Comparison of ENCODE assay signal across 8 cellular contexts in the genomic region with DNA sequence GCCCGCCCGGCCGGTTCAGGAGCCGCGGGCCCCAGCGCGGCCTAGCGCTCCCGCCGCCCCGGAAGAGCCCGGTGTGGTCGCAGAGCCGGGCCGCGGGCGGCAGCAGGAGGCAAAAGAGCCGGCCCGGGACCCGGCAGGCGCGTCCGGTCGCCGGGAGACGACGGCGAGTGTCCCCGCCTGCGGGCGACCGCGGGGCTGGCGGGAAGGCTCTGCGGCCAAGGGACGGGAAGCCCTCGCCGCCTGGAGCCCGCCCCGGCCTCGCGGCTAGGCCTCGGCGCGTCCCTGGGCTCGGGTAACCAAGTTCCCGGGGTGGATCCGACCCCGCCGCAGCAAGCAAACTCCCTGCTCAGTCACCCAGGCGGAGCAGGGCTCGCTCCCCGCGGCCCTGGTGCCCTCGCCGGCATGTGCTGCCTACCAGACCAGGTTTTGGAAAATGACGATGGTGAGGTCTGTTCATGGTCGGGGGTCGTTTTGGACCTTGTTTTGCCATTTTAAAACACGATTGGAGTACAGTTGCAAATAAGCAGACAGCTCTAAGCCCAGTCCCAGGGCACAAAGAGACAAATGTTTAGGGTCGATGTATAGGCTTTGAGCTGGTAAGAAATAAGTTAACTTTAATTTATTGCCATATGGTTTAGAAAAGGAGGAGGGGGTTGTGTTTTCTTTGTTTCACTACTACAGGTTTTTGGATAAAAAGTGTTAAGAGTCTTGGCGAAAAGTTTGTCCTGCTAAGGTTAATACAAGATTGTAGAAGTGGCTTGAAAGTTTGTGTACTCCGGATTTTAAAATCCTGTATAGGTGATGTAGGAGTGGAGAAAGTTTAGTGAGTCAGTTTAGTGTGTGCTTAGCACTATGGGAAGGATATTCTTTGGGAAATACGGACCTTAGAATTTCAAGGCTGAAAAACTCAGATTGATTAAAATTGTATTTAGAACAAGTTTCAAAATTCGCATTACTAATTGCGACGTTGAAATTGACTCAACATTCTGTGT. TPM values are rescaled to one million over a fixed set of nuclear protein-coding genes. Genes with fewer than 3 reads are reported as not detected.
A peak's percentile ranks its signal among the peaks of the same experiment; 100 is the strongest.
DNase-seq lines count a peak whose midpoint lies in the region; ATAC-seq and TF ChIP-seq lines count a peak whose summit lies in the region.

No MANE protein-coding gene starts in this region.

- no peaks in the 10 kb centered on the region for H3F3A ChIP-seq in OCI-LY1 (ENCODE audit: insufficient read depth, low read length)

- peak overlapping the region; percentile 90 for H3K9ac ChIP-seq in OCI-LY1 (ENCODE audit: low read length)

- no peak for TF ChIP-seq EP300 in suprapubic skin (IDR thresholded peaks at IDR 0.05)

- H3K4me3 ChIP-seq in OCI-LY1 (ENCODE audit: low read depth, low read length, poor library complexity, severe bottlenecking) = peak overlapping the region; percentile 83
- H3K4me3 ChIP-seq in fibroblast of villous mesenchyme (ENCODE audit: low read depth, low read length) = peak overlapping the region; percentile 64
- peak overlapping the region; percentile 74 to 92 for H3K4me3 ChIP-seq in neutrophil (ENCODE audit: low read depth in 1 of 2, low read length in 1 of 2)
- H3K4me3 ChIP-seq in suprapubic skin = peak overlapping the region; percentile 84

- no peaks in the 10 kb centered on the region for H4K20me1 ChIP-seq in OCI-LY1 (ENCODE audit: insufficient read depth, low read length)

- H2AFZ ChIP-seq in OCI-LY1 (ENCODE audit: low read length) = no peak overlapping the region

- peak overlapping the region; percentile 80 for H3K4me2 ChIP-seq in OCI-LY1 (ENCODE audit: low read length)

- H3K27me3 ChIP-seq in OCI-LY1 (ENCODE audit: insufficient read depth, low read length) = no peaks in the 10 kb centered on the region
- no peaks in the 10 kb centered on the region for H3K27me3 ChIP-seq in neutrophil
- H3K27me3 ChIP-seq in suprapubic skin = no peaks in the 10 kb centered on the region

- peaks cover 75% of the 10 kb centered on the region for H3K79me2 ChIP-seq in OCI-LY1 (ENCODE audit: insufficient read depth, low read length)

- DNase-seq in NCI-H82 (lab: John Stamatoyannopoulos, UW) (peak; percentile 56), NCI-H82 treated with DMSO at 0.1 percent for 48 hours (lab: John Stamatoyannopoulos, UW; ENCODE audit: unreplicated experiment) (no peak), fibroblast of villous mesenchyme (ENCODE audit: low read depth) (peak; percentile 48), suprapubic skin (ENCODE audit: low spot score in 2 of 2) (peak; percentile 67 to 82)
- peak; percentile 44 to 57 for DNase-seq in activated T-helper 1 cell treated with anti-CD3 and anti-CD28 coated beads, Interleukin-2, amount 50 U/mL, for 16 hours (ENCODE audit: low read depth in 1 of 2, low spot score in 1 of 2)

- H3K27ac ChIP-seq in OCI-LY1 (ENCODE audit: low read depth, low read length, poor library complexity, severe bottlenecking) = peak overlapping the region; percentile 75
- peak overlapping the region; percentile 99 for H3K27ac ChIP-seq in neutrophil
- H3K27ac ChIP-seq in suprapubic skin = peak overlapping the region; percentile 99

- H3K9me2 ChIP-seq in OCI-LY1 (ENCODE audit: low read depth, low read length) = no peaks in the 10 kb centered on the region

- no peak for TF ChIP-seq POLR2A in suprapubic skin (IDR thresholded peaks at IDR 0.05)

- H3K4me1 ChIP-seq in OCI-LY1 (ENCODE audit: insufficient read depth, low read length, severe bottlenecking) (peaks cover 51% of the 10 kb centered on the region), neutrophil (ENCODE audit: control insufficient read depth in 1 of 2, insufficient read depth in 1 of 2, low read depth in 1 of 2, low read length in 1 of 2) (peaks cover 49 to 59% of the 10 kb centered on the region in 2 experiments), suprapubic skin (peaks cover 61% of the 10 kb centered on the region)

- no peak for TF ChIP-seq CTCF in OCI-LY1 (IDR thresholded peaks at IDR 0.05; ENCODE audit: low read length)
- TF ChIP-seq CTCF in fibroblast of villous mesenchyme (IDR thresholded peaks at IDR 0.05; ENCODE audit: insufficient read depth, low read depth, low read length) = no peak
- TF ChIP-seq CTCF in neutrophil (IDR thresholded peaks at IDR 0.05) = no peak
- no peak for TF ChIP-seq CTCF in suprapubic skin (IDR thresholded peaks at IDR 0.05)

- ATAC-seq in HG02970 (IDR thresholded peaks at IDR 0.05; ENCODE audit: low FRiP score, unreplicated experiment) = peak; percentile 20

- no peaks in the 10 kb centered on the region for H3K9me3 ChIP-seq in OCI-LY1 (ENCODE audit: low read length)
- no peaks in the 10 kb centered on the region for H3K9me3 ChIP-seq in neutrophil
- no peaks in the 10 kb centered on the region for H3K9me3 ChIP-seq in suprapubic skin

- 4% methylated on average over 16 of the region's 67 CpGs for WGBS in suprapubic skin

- peaks cover 13% of the 10 kb centered on the region; the same call in 1 of the 2 replicates for H3K36me3 ChIP-seq in OCI-LY1 (ENCODE audit: insufficient read depth, low read length)
- H3K36me3 ChIP-seq in neutrophil = no peaks in the 10 kb centered on the region
- H3K36me3 ChIP-seq in suprapubic skin = no peaks in the 10 kb centered on the region

RNA-seq across cellular contexts. Expression of a gene that starts 1.1 kb away (rescaled TPM):
- 39.6 and 80.3 TPM in 2 replicates for total RNA-seq in fibroblast of villous mesenchyme
- 10 to 100 TPM; 23.5 to 42.6 (median 29.3) TPM for total RNA-seq in suprapubic skin
